In genomic region chr1:89804646-89805237, GRCh38 we compare ENCODE assay signal across 8 cellular contexts. TPM values are rescaled to one million over a fixed set of nuclear protein-coding genes. Genes with fewer than 3 reads are reported as not detected.
DNase-seq lines count a peak whose midpoint lies in the region; ATAC-seq and TF ChIP-seq lines count a peak whose summit lies in the region.

No MANE protein-coding gene starts in this region.

- H3F3A ChIP-seq in SU-DHL-6 (ENCODE audit: insufficient read depth): no peaks in the 10 kb centered on the region

- H3K36me3 Mint-ChIP-seq in HFFc6 (ENCODE audit: low read depth): no peaks in the 10 kb centered on the region
- H3K36me3 Mint-ChIP-seq in activated naive CD8-positive, alpha-beta T cell treated with anti-CD3 and anti-CD28 coated beads, Interleukin-2, amount 10 ng/mL, durations not matched to agents 7 days and 5 days: no peaks in the 10 kb centered on the region

- POLR2A ChIA-PET in GM10248 (lab: Yijun Ruan, JAX): no interaction called here
- POLR2A ChIA-PET in activated naive CD8-positive, alpha-beta T cell treated with anti-CD3 and anti-CD28 coated beads, Interleukin-2, amount 10 ng/mL, durations not matched to agents 7 days and 5 days (lab: Charles Lee): no interaction called here

- CTCF ChIA-PET in GM10248 (lab: Yijun Ruan, JAX): interaction anchor here (0.6 to 4.0 kb wide), 32 partner anchors 10 to 320 kb away, joined by 3 to 22 read pairs (median 4); partner anchors contain the start of gene LRRC8D

- peaks cover 2% of the 10 kb centered on the region for H3K27me3 Mint-ChIP-seq in HFFc6 (ENCODE audit: insufficient read depth)
- H3K27me3 Mint-ChIP-seq in activated naive CD8-positive, alpha-beta T cell treated with anti-CD3 and anti-CD28 coated beads, Interleukin-2, amount 10 ng/mL, durations not matched to agents 7 days and 5 days: peaks cover 11% of the 10 kb centered on the region

- H3K4me1 Mint-ChIP-seq in HFFc6 (ENCODE audit: low read depth): peaks cover 36% of the 10 kb centered on the region
- H3K4me1 Mint-ChIP-seq in activated naive CD8-positive, alpha-beta T cell treated with anti-CD3 and anti-CD28 coated beads, Interleukin-2, amount 10 ng/mL, durations not matched to agents 7 days and 5 days: peaks cover 6% of the 10 kb centered on the region

- no peak overlapping the region for H3K9ac ChIP-seq in SU-DHL-6 (ENCODE audit: low read length)

- H3K9me3 ChIP-seq in SU-DHL-6 (ENCODE audit: insufficient read depth, low read length) (no peaks in the 10 kb centered on the region), cardiac muscle cell (ENCODE audit: low read depth) (no peaks in the 10 kb centered on the region)

- H3K4me2 ChIP-seq in SU-DHL-6 (ENCODE audit: low read depth, low read length, poor library complexity, severe bottlenecking): no peak overlapping the region

- no peak overlapping the region for H3K4me3 Mint-ChIP-seq in HFFc6
- no peak overlapping the region for H3K4me3 Mint-ChIP-seq in activated naive CD8-positive, alpha-beta T cell treated with anti-CD3 and anti-CD28 coated beads, Interleukin-2, amount 10 ng/mL, durations not matched to agents 7 days and 5 days

- H2AFZ ChIP-seq in SU-DHL-6 (ENCODE audit: low read depth, low read length, severe bottlenecking): no peak overlapping the region

- H3K9me2 ChIP-seq in SU-DHL-6 (replicated peaks; ENCODE audit: insufficient read depth, low read length): no peaks in the 10 kb centered on the region

- peak; percentile 96 for TF ChIP-seq CTCF in GM10248 (IDR thresholded peaks at IDR 0.05; ENCODE audit: control extremely low read depth, extremely low read depth, low read depth, missing control alignments)
- TF ChIP-seq CTCF in HFFc6 (IDR thresholded peaks at IDR 0.05): peak; percentile 96
- TF ChIP-seq CTCF in SU-DHL-6 (IDR thresholded peaks at IDR 0.05; ENCODE audit: insufficient read depth, low read length, poor library complexity, severe bottlenecking): peak; percentile 87
- TF ChIP-seq CTCF in cardiac muscle cell (IDR thresholded peaks at IDR 0.05; ENCODE audit: low read depth, low read length): peak; percentile 92

- no peaks in the 10 kb centered on the region for H4K20me1 ChIP-seq in SU-DHL-6 (ENCODE audit: low read depth, low read length)

- DNase-seq in GM10248 (ENCODE audit: extremely low spot score) (peak; percentile 71), HFFc6 (peak; percentile 79), NCI-H1105 (lab: John Stamatoyannopoulos, UW) (peak; percentile 63), cardiac muscle cell (ENCODE audit: low read depth in 1 of 2, low spot score in 1 of 2) (peak; percentile 86 to 92), pulmonary artery endothelial cell (ENCODE audit: low read depth, low spot score) (peak; percentile 66)
- peak; percentile 72 for DNase-seq in activated naive CD8-positive, alpha-beta T cell treated with anti-CD3 and anti-CD28 coated beads, Interleukin-2, amount 10 ng/mL, durations not matched to agents 7 days and 5 days

- no peaks in the 10 kb centered on the region for H3K27me3 ChIP-seq in SU-DHL-6 (ENCODE audit: low read length)
- H3K27me3 ChIP-seq in cardiac muscle cell: no peaks in the 10 kb centered on the region

- H3K4me3 ChIP-seq in SU-DHL-6 (ENCODE audit: insufficient read depth, low read length, poor library complexity, severe bottlenecking): no peak overlapping the region
- H3K4me3 ChIP-seq in cardiac muscle cell: no peak overlapping the region

- no peak overlapping the region for H3K27ac ChIP-seq in SU-DHL-6 (ENCODE audit: low read depth, low read length)
- no peak overlapping the region for H3K27ac ChIP-seq in cardiac muscle cell

- H3K9me3 Mint-ChIP-seq in HFFc6: no peaks in the 10 kb centered on the region
- no peaks in the 10 kb centered on the region for H3K9me3 Mint-ChIP-seq in activated naive CD8-positive, alpha-beta T cell treated with anti-CD3 and anti-CD28 coated beads, Interleukin-2, amount 10 ng/mL, durations not matched to agents 7 days and 5 days

- no peaks in the 10 kb centered on the region for H3K4me1 ChIP-seq in cardiac muscle cell (ENCODE audit: low read depth)

- H3K27ac Mint-ChIP-seq in HFFc6: no peak overlapping the region
- H3K27ac Mint-ChIP-seq in activated naive CD8-positive, alpha-beta T cell treated with anti-CD3 and anti-CD28 coated beads, Interleukin-2, amount 10 ng/mL, durations not matched to agents 7 days and 5 days: no peak overlapping the region

- no peaks in the 10 kb centered on the region for H3K36me3 ChIP-seq in SU-DHL-6 (ENCODE audit: low read length)
- H3K36me3 ChIP-seq in cardiac muscle cell: no peaks in the 10 kb centered on the region

- peak; percentile 85 for ATAC-seq in activated naive CD8-positive, alpha-beta T cell treated with anti-CD3 and anti-CD28 coated beads, Interleukin-2, amount 10 ng/mL, durations not matched to agents 7 days and 5 days (ENCODE audit: low read depth)
- ATAC-seq in GM18858 (IDR thresholded peaks at IDR 0.05; ENCODE audit: unreplicated experiment): no peak

- no peaks in the 10 kb centered on the region for H3K79me2 ChIP-seq in SU-DHL-6 (ENCODE audit: insufficient read depth, low read length)

RNA-seq across cellular contexts. Expression of gene LRRC8D, which starts 16.1 kb away (rescaled TPM):
- total RNA-seq in HFFc6 (2021; fragmentation: NEBNext Ultra II Directional; extraction: Animal tissue kit (Norgen Biotek cat#: 25700)): 10 to 100 TPM; 33.5 to 46.7 (median 41.8) TPM
- 10 to 100 TPM; 25.1 to 26.0 TPM for total RNA-seq in activated naive CD8-positive, alpha-beta T cell treated with anti-CD3 and anti-CD28 coated beads, Interleukin-2, amount 10 ng/mL, durations not matched to agents 7 days and 5 days
- total RNA-seq in cardiac muscle cell (10.1 and 10.7 TPM in 2 replicates), pulmonary artery endothelial cell (26.4 and 45.1 TPM in 2 replicates)
- 13.8 and 14.0 TPM in 2 replicates for polyA plus RNA-seq in cardiac muscle cell
